In genomic region chr13:24271611-24272451, GRCh38 we compare ENCODE assay signal across 9 cellular contexts. TPM values are rescaled to one million over a fixed set of nuclear protein-coding genes. Genes with fewer than 3 reads are reported as not detected.
DNase-seq lines count a peak whose midpoint lies in the region; ATAC-seq, FAIRE-seq and TF ChIP-seq lines count a peak whose summit lies in the region.
"Had no signal": no experiment of that assay in that cellular context is flagged by ENCODE, and none has a peak within 500 bp of the region (broad histone marks: within the 10 kb centered on the region; RNA-seq: fewer than 3 reads in every experiment).

No MANE protein-coding gene starts in this region.

- H3K27ac ChIP-seq in DOHH2 (ENCODE audit: low read depth, low read length) (no peak overlapping the region), H1 (ENCODE audit: low read depth, low read length) (no peak overlapping the region), temporal lobe (ENCODE audit: low read depth, low read length) (peak overlapping the region; percentile 80)
- H3K27ac ChIP-seq: PC-9 had no signal

- peak overlapping the region; percentile 97 for H3K27ac Mint-ChIP-seq in activated CD4-positive, alpha-beta memory T cell treated with anti-CD3 and anti-CD28 coated beads, Interleukin-2, amount 10 ng/mL, durations not matched to agents 7 days and 5 days

- no peak overlapping the region for H3K4ac ChIP-seq in H1 (replicated peaks; ENCODE audit: insufficient read length, low read depth, low read length)

- TF ChIP-seq POLR2A in H1 (IDR thresholded peaks at IDR 0.05; ENCODE audit: control extremely low read depth in 1 of 2, low read depth in 2 of 2, low read length in 2 of 2), result no peak

- H3K9ac ChIP-seq in H1 (replicated peaks in 1 of 4; ENCODE audit: extremely low read depth in 1 of 4, low read depth in 3 of 4, low read length in 3 of 4), result no peak overlapping the region

- H3K79me1 ChIP-seq in H1 (ENCODE audit: low read depth, low read length), result no peaks in the 10 kb centered on the region

- POLR2A ChIA-PET in activated CD4-positive, alpha-beta memory T cell treated with anti-CD3 and anti-CD28 coated beads, Interleukin-2, amount 10 ng/mL, durations not matched to agents 7 days and 5 days (lab: Charles Lee), result interaction anchor here (2.4 to 16.0 kb wide), 3 partner anchors 15 to 239 kb away, joined by 9 to 715 read pairs (median 9); no protein-coding TSS in a partner anchor
- POLR2A ChIA-PET in H1 (lab: Charles Lee; ENCODE audit: partially characterized antibody), result no interaction called here

- no peak overlapping the region for H3K56ac ChIP-seq in H1 (replicated peaks; ENCODE audit: insufficient read length, low read depth, low read length)

- no peaks in the 10 kb centered on the region for H3K9me3 ChIP-seq in DOHH2 (ENCODE audit: control insufficient read depth, insufficient read depth, low read length)
- no peaks in the 10 kb centered on the region for H3K9me3 ChIP-seq in H1 (ENCODE audit: insufficient read depth in 2 of 2, low read depth in 1 of 2, low read length in 1 of 2)
- H3K9me3 ChIP-seq in mononuclear cell (ENCODE audit: low read depth, low read length), result no peaks in the 10 kb centered on the region

- H3K9me3 Mint-ChIP-seq in activated CD4-positive, alpha-beta memory T cell treated with anti-CD3 and anti-CD28 coated beads, Interleukin-2, amount 10 ng/mL, durations not matched to agents 7 days and 5 days, result no peaks in the 10 kb centered on the region

- H2AK5ac ChIP-seq in H1 (ENCODE audit: low read depth, low read length), result no peak overlapping the region

- no peaks in the 10 kb centered on the region for H3K23me2 ChIP-seq in H1 (ENCODE audit: low read depth, low read length)

- no peaks in the 10 kb centered on the region for H3K36me3 ChIP-seq in DOHH2 (ENCODE audit: control insufficient read depth, low read length)
- no peaks in the 10 kb centered on the region for H3K36me3 ChIP-seq in H1 (ENCODE audit: control insufficient read depth in 2 of 4, insufficient read depth in 4 of 4, low read length in 3 of 4)

- H3K27me3 ChIP-seq in DOHH2 (ENCODE audit: control insufficient read depth, low read length), result peaks cover 4% of the 10 kb centered on the region; the same call in 1 of the 2 replicates
- no peaks in the 10 kb centered on the region for H3K27me3 ChIP-seq in H1 (replicated peaks in 1 of 4; ENCODE audit: control insufficient read depth in 3 of 4, extremely low read depth in 1 of 4, insufficient read depth in 3 of 4, low read length in 3 of 4)
- no peaks in the 10 kb centered on the region for H3K27me3 ChIP-seq in mononuclear cell (ENCODE audit: insufficient read depth, low read length)

- H2BK20ac ChIP-seq in H1 (ENCODE audit: low read length), result no peak overlapping the region

- H2BK12ac ChIP-seq in H1 (ENCODE audit: low read depth, low read length), result no peak overlapping the region

- no peak overlapping the region for H2BK120ac ChIP-seq in H1 (replicated peaks; ENCODE audit: low read depth, low read length)

- no peak overlapping the region for H3K18ac ChIP-seq in H1 (ENCODE audit: extremely low read depth, low read length)

- no peak overlapping the region for H3K14ac ChIP-seq in H1 (ENCODE audit: insufficient read length)

- no peak for FAIRE-seq in H1 (lab: Jason Lieb, UNC)

- peak; percentile 47 for DNase-seq in KG1 (lab: John Stamatoyannopoulos, UW)
- peak; percentile 74 for DNase-seq in activated CD4-positive, alpha-beta memory T cell treated with anti-CD3 and anti-CD28 coated beads, Interleukin-2, amount 10 ng/mL, durations not matched to agents 7 days and 5 days
- no peak for DNase-seq in H1 (ENCODE audit: low read depth in 1 of 2, low spot score in 2 of 2)
- DNase-seq in NCI-H774 (lab: John Stamatoyannopoulos, UW), result no peak

- WGBS in H1 (ENCODE audit: extremely low coverage in 1 of 2, insufficient coverage in 1 of 2, insufficient read length in 1 of 2, insufficient replicate concordance in 2 of 2, low coverage in 1 of 2, low lambda C conversion rate in 2 of 2, missing lambda C conversion rate in 1 of 2), 2 experiments, result 92% methylated on average over 21 of the region's 25 CpGs; no CpG with 5 or more reads in 1 of the 2 experiments

- peak overlapping the region; percentile 82; the same call in 1 of the 2 replicates for H4K8ac ChIP-seq in H1 (ENCODE audit: extremely low read depth, insufficient read depth, low read length)

- no peaks in the 10 kb centered on the region for H3K9me2 ChIP-seq in DOHH2 (replicated peaks; ENCODE audit: control insufficient read depth, low read length)

- H3K4me1 Mint-ChIP-seq in activated CD4-positive, alpha-beta memory T cell treated with anti-CD3 and anti-CD28 coated beads, Interleukin-2, amount 10 ng/mL, durations not matched to agents 7 days and 5 days, result peaks cover 94% of the 10 kb centered on the region

- H3K79me2 ChIP-seq in DOHH2 (ENCODE audit: control insufficient read depth, low read length) (no peaks in the 10 kb centered on the region), H1 (ENCODE audit: control insufficient read depth in 1 of 2, insufficient read depth in 2 of 2, low read length in 2 of 2) (no peaks in the 10 kb centered on the region)

- H2BK5ac ChIP-seq in H1 (ENCODE audit: low read depth, low read length), result no peak overlapping the region

- H3K27me3 Mint-ChIP-seq in activated CD4-positive, alpha-beta memory T cell treated with anti-CD3 and anti-CD28 coated beads, Interleukin-2, amount 10 ng/mL, durations not matched to agents 7 days and 5 days, result peaks cover 2% of the 10 kb centered on the region

- H3K4me3 ChIP-seq in DOHH2 (ENCODE audit: low read length) (no peak overlapping the region), H1 (ENCODE audit: extremely low read depth in 1 of 4, insufficient read depth in 2 of 4, low read depth in 3 of 4, low read length in 4 of 4) (no peak overlapping the region), mononuclear cell (ENCODE audit: low read length) (peak overlapping the region; percentile 54)
- H3K4me3 ChIP-seq: PC-9 had no signal

- peak overlapping the region; percentile 86 for H3K4me3 Mint-ChIP-seq in activated CD4-positive, alpha-beta memory T cell treated with anti-CD3 and anti-CD28 coated beads, Interleukin-2, amount 10 ng/mL, durations not matched to agents 7 days and 5 days

- H3K36me3 Mint-ChIP-seq in activated CD4-positive, alpha-beta memory T cell treated with anti-CD3 and anti-CD28 coated beads, Interleukin-2, amount 10 ng/mL, durations not matched to agents 7 days and 5 days (ENCODE audit: low read depth), result peaks cover 45% of the 10 kb centered on the region

- H3K23ac ChIP-seq in H1 (ENCODE audit: insufficient read length), result no peak overlapping the region

- no peaks in the 10 kb centered on the region for H3F3A ChIP-seq in DOHH2 (ENCODE audit: control insufficient read depth, insufficient read depth)

- H3K4me1 ChIP-seq in DOHH2 (ENCODE audit: control insufficient read depth, low read length) (peaks cover 40% of the 10 kb centered on the region), H1 (replicated peaks in 1 of 4; ENCODE audit: control insufficient read depth in 3 of 4, insufficient read depth in 4 of 4, low read length in 3 of 4) (no peaks in the 10 kb centered on the region), mononuclear cell (ENCODE audit: insufficient read depth, low read length) (peaks cover 83% of the 10 kb centered on the region)

- no peak for TF ChIP-seq RAD21 in H1 (IDR thresholded peaks at IDR 0.05 in 1 of 2, conservative IDR thresholded peaks at IDR 0.05 in 1 of 2; ENCODE audit: low read depth in 2 of 2, low read length in 2 of 2)

- H4K91ac ChIP-seq in H1 (replicated peaks; ENCODE audit: insufficient read length, low read length), result no peak overlapping the region

- no peak for TF ChIP-seq EP300 in H1 (IDR thresholded peaks at IDR 0.05; ENCODE audit: borderline replicate concordance in 1 of 2, low read depth in 2 of 2, low read length in 2 of 2)

- peak; percentile 54 for ATAC-seq in GM21529 (IDR thresholded peaks at IDR 0.05; ENCODE audit: unreplicated experiment)

- no peak overlapping the region for H4K5ac ChIP-seq in H1 (ENCODE audit: insufficient read length, low read depth, low read length)

- H2AFZ ChIP-seq in H1 (ENCODE audit: low read length), result no peak overlapping the region
- H2AFZ ChIP-seq: PC-9 had no signal

- CTCF ChIA-PET in activated CD4-positive, alpha-beta memory T cell treated with anti-CD3 and anti-CD28 coated beads, Interleukin-2, amount 10 ng/mL, durations not matched to agents 7 days and 5 days (lab: Charles Lee), result interaction anchor here (1.1 to 3.4 kb wide), 2 partner anchors 16 to 43 kb away, joined by 3 to 31 read pairs; no protein-coding TSS in a partner anchor
- CTCF ChIA-PET in H1 (lab: Charles Lee; ENCODE audit: partially characterized antibody), result interaction anchor here (0.8 kb wide), 1 partner anchor 40 kb away, joined by 3 read pairs; no protein-coding TSS in a partner anchor

- no peaks in the 10 kb centered on the region for H4K20me1 ChIP-seq in DOHH2 (ENCODE audit: control insufficient read depth, insufficient read depth, low read depth, low read length)
- H4K20me1 ChIP-seq in H1 (replicated peaks in 1 of 2; ENCODE audit: control insufficient read depth in 1 of 2, insufficient read depth in 2 of 2, low read length in 2 of 2), result peaks cover 0 to 2% of the 10 kb centered on the region in 2 experiments

- TF ChIP-seq CTCF in DOHH2 (IDR thresholded peaks at IDR 0.05; ENCODE audit: low read depth, low read length, poor library complexity, severe bottlenecking) (no peak), H1 (IDR thresholded peaks at IDR 0.05; ENCODE audit: control extremely low read depth in 1 of 3, insufficient read depth in 1 of 3, low read depth in 1 of 3, low read length in 3 of 3) (no peak)

- no peak overlapping the region for H2BK15ac ChIP-seq in H1 (ENCODE audit: low read length)

- H3K4me2 ChIP-seq in DOHH2 (ENCODE audit: low read length) (peak overlapping the region; percentile 39), H1 (ENCODE audit: insufficient read depth in 1 of 2, low read depth in 2 of 2, low read length in 2 of 2) (no peak overlapping the region)
- H3K4me2 ChIP-seq: PC-9 had no signal

RNA-seq across cellular contexts. Expression of gene C1QTNF9, which starts 37.5 kb away (rescaled TPM):
- not detected for total RNA-seq in activated CD4-positive, alpha-beta memory T cell treated with anti-CD3 and anti-CD28 coated beads, Interleukin-2, amount 10 ng/mL, durations not matched to agents 7 days and 5 days
- total RNA-seq in H1 (2021; fragmentation: NEBNext Ultra II Directional; extraction: Animal tissue kit (Norgen Biotek cat#: 25700)), result not detected in 2 replicates
- not detected in 2 replicates for polyA plus RNA-seq in H1 (2011; rRNA removed)
- polyA plus RNA-seq in H1 (2011; cell fraction: cytosol; rRNA removed), result not detected
- polyA plus RNA-seq in H1 (2011; cell fraction: nucleus; rRNA removed), result not detected
- not detected in 4 replicates for polyA plus RNA-seq in H1 (2012, experiment 1 of 2)
- not detected for polyA plus RNA-seq in H1 (2012, experiment 2 of 2)
- polyA plus RNA-seq in H1 (2013, experiment 1 of 2), result not detected
- not detected for polyA plus RNA-seq in H1 (2013, experiment 2 of 2)
- not detected in 2 replicates for polyA minus RNA-seq in H1 (2011; rRNA and poly(A)+ RNA removed)
- polyA minus RNA-seq in H1 (2011; cell fraction: cytosol; rRNA and poly(A)+ RNA removed), result not detected
- not detected for polyA minus RNA-seq in H1 (2011; cell fraction: nucleus; rRNA and poly(A)+ RNA removed)
- total RNA-seq in mononuclear cell (not detected), temporal lobe (not detected)
- total RNA-seq: PC-9 had no signal

Comparison
In these comparisons a context has a peak if more than half of its experiments do, and no peak if none do; other contexts are left out.
1. DNase-seq: peak in KG1 (single experiment) and activated CD4-positive, alpha-beta memory T cell treated with anti-CD3 and anti-CD28 coated beads, Interleukin-2, amount 10 ng/mL, durations not matched to agents 7 days and 5 days (single experiment); none in H1 (0 of 2) and NCI-H774 (single experiment).